ENCODE assay signal across 15 cellular contexts in the genomic region with DNA sequence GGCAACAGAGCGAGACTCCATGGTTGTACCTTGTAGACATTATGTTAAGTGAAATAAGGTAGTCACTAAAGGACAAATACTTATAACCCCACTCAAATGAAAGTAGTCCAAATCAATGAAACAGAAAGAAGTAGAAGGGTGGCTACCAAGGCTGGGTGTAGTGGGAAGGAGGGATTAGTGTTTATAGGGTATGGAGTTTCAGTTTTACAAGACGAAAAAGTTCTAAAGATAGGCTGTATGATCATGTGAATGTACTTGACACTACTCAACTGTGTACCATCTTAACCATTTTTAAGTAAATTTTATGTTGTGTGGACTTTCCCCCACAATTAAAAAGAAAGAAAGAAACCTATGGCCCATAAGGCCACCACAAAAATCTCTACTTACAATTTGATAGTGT. TPM values are rescaled to one million over a fixed set of nuclear protein-coding genes. Genes with fewer than 3 reads are reported as not detected.
A peak's percentile ranks its signal among the peaks of the same experiment; 100 is the strongest.
DNase-seq lines count a peak whose midpoint lies in the region; ATAC-seq and TF ChIP-seq lines count a peak whose summit lies in the region.
"Had no signal": no experiment of that assay in that cellular context is flagged by ENCODE, and none has a peak within 500 bp of the region (broad histone marks: within the 10 kb centered on the region; RNA-seq: fewer than 3 reads in every experiment).

No MANE protein-coding gene starts in this region.

- ATAC-seq in GM18520 (IDR thresholded peaks at IDR 0.05; ENCODE audit: unreplicated experiment) (peak; percentile 83), GM21390 (IDR thresholded peaks at IDR 0.05; ENCODE audit: unreplicated experiment) (peak; percentile 91), HG02970 (IDR thresholded peaks at IDR 0.05; ENCODE audit: low FRiP score, unreplicated experiment) (peak; percentile 81), HG03558 (IDR thresholded peaks at IDR 0.05; ENCODE audit: extremely low read depth, unreplicated experiment) (peak; percentile 86)
- no peak for ATAC-seq in CD8-positive, alpha-beta T cell
- ATAC-seq: PC-3 had no signal

- H3K27ac ChIP-seq in CD8-positive, alpha-beta T cell (ENCODE audit: low read depth, low read length): no peak overlapping the region

- H3K27ac Mint-ChIP-seq in activated T-helper 1 cell treated with anti-CD3 and anti-CD28 coated beads, Interleukin-12 subunit alpha, Interleukin-12 subunit beta, Interleukin-2, Interleukin-4 antibody, amounts not matched to agents 30 ng/mL and 10 ng/mL and 1 ng/mL, durations not matched to agents 14 hours and 24 hours and 36 hours: no peak overlapping the region
- H3K27ac Mint-ChIP-seq in CD14-positive monocyte: no peak overlapping the region
- H3K27ac Mint-ChIP-seq in activated CD4-positive, alpha-beta memory T cell treated with anti-CD3 and anti-CD28 coated beads, Interleukin-2, amount 10 ng/mL, durations not matched to agents 7 days and 5 days: no peak overlapping the region
- no peak overlapping the region for H3K27ac Mint-ChIP-seq in CD8-positive, alpha-beta T cell
- H3K27ac Mint-ChIP-seq: nephron had no signal

- CTCF ChIA-PET in activated CD4-positive, alpha-beta memory T cell treated with anti-CD3 and anti-CD28 coated beads, Interleukin-2, amount 10 ng/mL, durations not matched to agents 7 days and 5 days (lab: Charles Lee): interaction anchor here (0.7 kb wide), 1 partner anchor 44 kb away, joined by 3 read pairs; no protein-coding TSS in a partner anchor
- CTCF ChIA-PET in CD8-positive, alpha-beta T cell (lab: Charles Lee): no interaction called here

- TF ChIP-seq CTCF in CD14-positive monocyte (IDR thresholded peaks at IDR 0.05): no peak
- TF ChIP-seq CTCF in CD8-positive, alpha-beta T cell (IDR thresholded peaks at IDR 0.05): no peak

- no peaks in the 10 kb centered on the region for H3K9me3 ChIP-seq in CD8-positive, alpha-beta T cell (ENCODE audit: low read length)

- POLR2A ChIA-PET in activated CD4-positive, alpha-beta memory T cell treated with anti-CD3 and anti-CD28 coated beads, Interleukin-2, amount 10 ng/mL, durations not matched to agents 7 days and 5 days (lab: Charles Lee): no interaction called here
- POLR2A ChIA-PET in CD8-positive, alpha-beta T cell (lab: Charles Lee): no interaction called here

- H3K27me3 Mint-ChIP-seq in activated T-helper 1 cell treated with anti-CD3 and anti-CD28 coated beads, Interleukin-12 subunit alpha, Interleukin-12 subunit beta, Interleukin-2, Interleukin-4 antibody, amounts not matched to agents 30 ng/mL and 10 ng/mL and 1 ng/mL, durations not matched to agents 14 hours and 24 hours and 36 hours (ENCODE audit: insufficient read depth): no peaks in the 10 kb centered on the region
- H3K27me3 Mint-ChIP-seq in CD14-positive monocyte (ENCODE audit: low read depth in 3 of 3): no peaks in the 10 kb centered on the region
- no peaks in the 10 kb centered on the region for H3K27me3 Mint-ChIP-seq in activated CD4-positive, alpha-beta memory T cell treated with anti-CD3 and anti-CD28 coated beads, Interleukin-2, amount 10 ng/mL, durations not matched to agents 7 days and 5 days
- no peaks in the 10 kb centered on the region for H3K27me3 Mint-ChIP-seq in CD8-positive, alpha-beta T cell (ENCODE audit: low read depth)

- no peak overlapping the region for H3K4me3 ChIP-seq in CD8-positive, alpha-beta T cell (ENCODE audit: low read depth, low read length)

- no peak overlapping the region for H3K4me3 Mint-ChIP-seq in activated T-helper 1 cell treated with anti-CD3 and anti-CD28 coated beads, Interleukin-12 subunit alpha, Interleukin-12 subunit beta, Interleukin-2, Interleukin-4 antibody, amounts not matched to agents 30 ng/mL and 10 ng/mL and 1 ng/mL, durations not matched to agents 14 hours and 24 hours and 36 hours
- no peak overlapping the region for H3K4me3 Mint-ChIP-seq in CD14-positive monocyte
- H3K4me3 Mint-ChIP-seq in activated CD4-positive, alpha-beta memory T cell treated with anti-CD3 and anti-CD28 coated beads, Interleukin-2, amount 10 ng/mL, durations not matched to agents 7 days and 5 days: no peak overlapping the region
- no peak overlapping the region for H3K4me3 Mint-ChIP-seq in CD8-positive, alpha-beta T cell
- H3K4me3 Mint-ChIP-seq: nephron had no signal

- no peaks in the 10 kb centered on the region for H3K9me3 Mint-ChIP-seq in activated T-helper 1 cell treated with anti-CD3 and anti-CD28 coated beads, Interleukin-12 subunit alpha, Interleukin-12 subunit beta, Interleukin-2, Interleukin-4 antibody, amounts not matched to agents 30 ng/mL and 10 ng/mL and 1 ng/mL, durations not matched to agents 14 hours and 24 hours and 36 hours
- H3K9me3 Mint-ChIP-seq in CD14-positive monocyte: peaks cover 0 to 2% (median 0%) of the 10 kb centered on the region in 7 donors
- no peaks in the 10 kb centered on the region for H3K9me3 Mint-ChIP-seq in activated CD4-positive, alpha-beta memory T cell treated with anti-CD3 and anti-CD28 coated beads, Interleukin-2, amount 10 ng/mL, durations not matched to agents 7 days and 5 days
- H3K9me3 Mint-ChIP-seq in CD8-positive, alpha-beta T cell: no peaks in the 10 kb centered on the region
- H3K9me3 Mint-ChIP-seq: nephron had no signal

- intact Hi-C loops in activated T-helper 1 cell treated with anti-CD3 and anti-CD28 coated beads, Interleukin-12 subunit alpha, Interleukin-12 subunit beta, Interleukin-2, Interleukin-4 antibody, amounts not matched to agents 30 ng/mL and 10 ng/mL and 1 ng/mL, durations not matched to agents 14 hours and 24 hours and 36 hours (cut with micrococcal nuclease): no loop called here
- intact Hi-C loops in CD14-positive monocyte (cut with micrococcal nuclease): no loop called here
- intact Hi-C loops in CD8-positive, alpha-beta T cell (cut with DNase I, micrococcal nuclease): no loop called here

- H3K36me3 ChIP-seq in CD8-positive, alpha-beta T cell (ENCODE audit: insufficient read depth, low read length): no peaks in the 10 kb centered on the region

- no peaks in the 10 kb centered on the region for H3K27me3 ChIP-seq in CD8-positive, alpha-beta T cell (ENCODE audit: insufficient read depth, low read length)

- DNase-seq in activated T-helper 1 cell treated with anti-CD3 and anti-CD28 coated beads, Interleukin-12 subunit alpha, Interleukin-12 subunit beta, Interleukin-2, Interleukin-4 antibody, amounts not matched to agents 30 ng/mL and 10 ng/mL and 1 ng/mL, durations not matched to agents 14 hours and 24 hours and 36 hours (ENCODE audit: low spot score): no peak
- DNase-seq in CD14-positive monocyte (ENCODE audit: low spot score): no peak
- DNase-seq in activated CD4-positive, alpha-beta memory T cell treated with anti-CD3 and anti-CD28 coated beads, Interleukin-2, amount 10 ng/mL, durations not matched to agents 7 days and 5 days: no peak
- DNase-seq in CD8-positive, alpha-beta T cell: no peak
- DNase-seq: AML-193; anterior cingulate cortex; effector CD4-positive, alpha-beta T cell; EL; NCI-H1694 treated with DMSO at 0.1 percent for 48 hours; PC-3 had no signal

- no peaks in the 10 kb centered on the region for H3K4me1 Mint-ChIP-seq in activated T-helper 1 cell treated with anti-CD3 and anti-CD28 coated beads, Interleukin-12 subunit alpha, Interleukin-12 subunit beta, Interleukin-2, Interleukin-4 antibody, amounts not matched to agents 30 ng/mL and 10 ng/mL and 1 ng/mL, durations not matched to agents 14 hours and 24 hours and 36 hours (ENCODE audit: low read depth)
- H3K4me1 Mint-ChIP-seq in CD14-positive monocyte: no peaks in the 10 kb centered on the region
- H3K4me1 Mint-ChIP-seq in activated CD4-positive, alpha-beta memory T cell treated with anti-CD3 and anti-CD28 coated beads, Interleukin-2, amount 10 ng/mL, durations not matched to agents 7 days and 5 days: no peaks in the 10 kb centered on the region
- no peaks in the 10 kb centered on the region for H3K4me1 Mint-ChIP-seq in CD8-positive, alpha-beta T cell (ENCODE audit: low read depth)
- H3K4me1 Mint-ChIP-seq: nephron had no signal

- no peaks in the 10 kb centered on the region for H3K36me3 Mint-ChIP-seq in activated T-helper 1 cell treated with anti-CD3 and anti-CD28 coated beads, Interleukin-12 subunit alpha, Interleukin-12 subunit beta, Interleukin-2, Interleukin-4 antibody, amounts not matched to agents 30 ng/mL and 10 ng/mL and 1 ng/mL, durations not matched to agents 14 hours and 24 hours and 36 hours (ENCODE audit: low read depth)
- H3K36me3 Mint-ChIP-seq in CD14-positive monocyte: no peaks in the 10 kb centered on the region
- no peaks in the 10 kb centered on the region for H3K36me3 Mint-ChIP-seq in activated CD4-positive, alpha-beta memory T cell treated with anti-CD3 and anti-CD28 coated beads, Interleukin-2, amount 10 ng/mL, durations not matched to agents 7 days and 5 days (ENCODE audit: low read depth)
- H3K36me3 Mint-ChIP-seq in CD8-positive, alpha-beta T cell: no peaks in the 10 kb centered on the region

- H3K4me1 ChIP-seq in CD8-positive, alpha-beta T cell (ENCODE audit: insufficient read depth, low read length): no peaks in the 10 kb centered on the region

RNA-seq across cellular contexts. Expression of gene ALDH7A1, which starts 32.2 kb away (rescaled TPM):
- total RNA-seq in activated T-helper 1 cell treated with anti-CD3 and anti-CD28 coated beads, Interleukin-12 subunit alpha, Interleukin-12 subunit beta, Interleukin-2, Interleukin-4 antibody, amounts not matched to agents 30 ng/mL and 10 ng/mL and 1 ng/mL, durations not matched to agents 14 hours and 24 hours and 36 hours: 0.70 and 0.76 TPM in 2 replicates
- under 1 TPM; 0.59 to 0.67 TPM for polyA plus RNA-seq in CD14-positive monocyte
- total RNA-seq in activated CD4-positive, alpha-beta memory T cell treated with anti-CD3 and anti-CD28 coated beads, Interleukin-2, amount 10 ng/mL, durations not matched to agents 7 days and 5 days: 1 to 10 TPM in 1 of 2 experiments, under 1 TPM in 1; 0.71 to 1.0 TPM
- total RNA-seq in CD8-positive, alpha-beta T cell: 1 to 10 TPM; 1.1 to 1.2 TPM

RNA-seq across cellular contexts. Expression of gene PHAX, which starts 37.9 kb away (rescaled TPM):
- 46.6 and 52.9 TPM in 2 replicates for total RNA-seq in activated T-helper 1 cell treated with anti-CD3 and anti-CD28 coated beads, Interleukin-12 subunit alpha, Interleukin-12 subunit beta, Interleukin-2, Interleukin-4 antibody, amounts not matched to agents 30 ng/mL and 10 ng/mL and 1 ng/mL, durations not matched to agents 14 hours and 24 hours and 36 hours
- polyA plus RNA-seq in CD14-positive monocyte: 10 to 100 TPM; 19.3 to 37.6 TPM
- 10 to 100 TPM; 31.5 to 33.8 TPM for total RNA-seq in activated CD4-positive, alpha-beta memory T cell treated with anti-CD3 and anti-CD28 coated beads, Interleukin-2, amount 10 ng/mL, durations not matched to agents 7 days and 5 days
- 10 to 100 TPM; 29.4 to 32.8 TPM for total RNA-seq in CD8-positive, alpha-beta T cell
